In the genomic region with DNA sequence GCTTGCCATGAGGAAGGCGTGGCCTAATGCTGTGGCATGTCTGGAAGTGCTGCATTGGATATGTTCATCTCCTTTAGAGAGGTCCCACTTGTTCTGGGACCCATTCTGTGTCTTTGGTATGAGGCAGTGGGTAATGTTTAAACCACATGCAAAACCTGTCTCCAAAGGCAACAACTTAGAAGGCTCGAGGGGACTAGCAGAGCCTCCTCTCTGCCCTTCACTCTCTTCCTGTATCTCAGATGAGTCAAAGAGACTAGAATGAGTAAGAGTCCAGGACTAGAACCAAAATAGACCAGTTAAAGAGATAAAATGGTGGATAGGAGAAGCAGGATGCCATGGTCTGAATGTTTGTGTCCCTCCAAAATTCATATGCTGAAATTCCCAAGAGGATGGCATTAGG, we compare ENCODE assay signal across 14 cellular contexts.
DNase-seq lines count a peak whose midpoint lies in the region; ATAC-seq and TF ChIP-seq lines count a peak whose summit lies in the region.
"Had no signal": no experiment of that assay in that cellular context is flagged by ENCODE, and none has a peak within 500 bp of the region (broad histone marks: within the 10 kb centered on the region; RNA-seq: fewer than 3 reads in every experiment).

No MANE protein-coding gene starts in this region.

- H3K4me1 ChIP-seq in left lung: no peaks in the 10 kb centered on the region
- H3K4me1 ChIP-seq: A549, psoas muscle, vagina had no signal

- H3K27ac ChIP-seq in caudate nucleus (ENCODE audit: low read depth, low read length): no peak overlapping the region
- H3K27ac ChIP-seq in left lung: no peak overlapping the region
- H3K27ac ChIP-seq: A549, psoas muscle, vagina had no signal

- no peaks in the 10 kb centered on the region for H3K36me3 ChIP-seq in left lung
- H3K36me3 ChIP-seq: vagina had no signal

- H3K27me3 ChIP-seq in left lung: no peaks in the 10 kb centered on the region
- H3K27me3 ChIP-seq: vagina had no signal

- no peak overlapping the region for H3K4me3 ChIP-seq in left lung
- H3K4me3 ChIP-seq: A549, psoas muscle, vagina had no signal

- no peak for TF ChIP-seq CTCF in left lung (IDR thresholded peaks at IDR 0.05)

- ATAC-seq in GM18498 (IDR thresholded peaks at IDR 0.05; ENCODE audit: unreplicated experiment) (peak; percentile 84), GM19395 (IDR thresholded peaks at IDR 0.05; ENCODE audit: unreplicated experiment) (peak; percentile 93), HG02642 (IDR thresholded peaks at IDR 0.05; ENCODE audit: poor library complexity, unreplicated experiment) (peak; percentile 81), HG03196 (IDR thresholded peaks at IDR 0.05; ENCODE audit: unreplicated experiment) (peak; percentile 86), left lung (no peak)
- ATAC-seq: A549, psoas muscle had no signal

- no peak for DNase-seq in SKM-1 treated with dmso at 0.1 percent for 144 hours (lab: John Stamatoyannopoulos, UW; ENCODE audit: unreplicated experiment)
- DNase-seq in caudate nucleus (lab: John Stamatoyannopoulos, UW): no peak
- no peak for DNase-seq in NCI-H1694 (lab: John Stamatoyannopoulos, UW)
- DNase-seq in left lung: no peak
- DNase-seq: activated gamma-delta T cell, Caco-2, NCI-H510A treated with DMSO at 0.1 percent for 48 hours, psoas muscle had no signal

- intact Hi-C loops in left lung (cut with DNase I): no loop called here

- H3K9me3 ChIP-seq in left lung: no peaks in the 10 kb centered on the region
- H3K9me3 ChIP-seq: A549, psoas muscle, vagina had no signal
